Comparison of ENCODE assay signal across 8 cellular contexts in the genomic region with DNA sequence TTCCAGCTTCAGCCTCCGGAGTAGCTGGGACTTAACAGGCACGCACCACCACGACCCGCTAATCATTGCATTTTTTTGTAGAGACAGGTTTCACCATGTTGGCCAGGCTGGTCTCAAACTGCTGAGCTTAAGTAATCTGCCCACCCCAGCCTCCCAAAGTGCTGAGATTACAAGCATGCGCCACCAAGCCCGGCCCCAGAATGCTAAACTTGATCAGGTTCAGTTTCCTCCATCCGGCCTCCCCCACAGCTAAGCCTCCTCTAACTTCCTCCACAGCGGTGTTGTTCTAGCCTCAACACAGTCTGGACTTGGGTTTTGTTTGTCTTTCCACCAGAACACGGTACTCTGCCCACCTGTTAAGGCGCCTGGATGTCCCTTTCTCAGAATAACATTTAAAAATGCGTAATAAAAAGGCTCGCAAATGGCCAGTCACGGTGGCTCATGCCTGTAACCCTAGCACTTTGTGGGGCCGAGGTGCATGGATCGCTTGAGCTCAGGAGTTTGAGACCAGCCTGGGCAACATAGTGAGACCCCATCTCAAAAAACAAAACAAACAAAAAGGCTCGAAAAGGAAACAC. TPM values are rescaled to one million over a fixed set of nuclear protein-coding genes. Genes with fewer than 3 reads are reported as not detected.
DNase-seq lines count a peak whose midpoint lies in the region; ATAC-seq and TF ChIP-seq lines count a peak whose summit lies in the region.

No MANE protein-coding gene starts in this region.

- H3K4me3 Mint-ChIP-seq in activated T-helper 2 cell treated with anti-CD3 and anti-CD28 coated beads, Interferon-gamma antibody, Interleukin-2, Interleukin-4, amounts not matched to agents 10 μg/mL and 5 μg/mL and 100 μg/mL, durations not matched to agents 14 hours and 24 hours and 36 hours (ENCODE audit: low read depth) = peak overlapping the region; percentile 54
- peak overlapping the region; percentile 100 for H3K4me3 Mint-ChIP-seq in neural progenitor cell

- peak overlapping the region; percentile 93 for H3K9ac ChIP-seq in HUES64 (ENCODE audit: low read depth, low read length)
- no peak overlapping the region for H3K9ac ChIP-seq in neural progenitor cell

- H3K27ac Mint-ChIP-seq in activated T-helper 2 cell treated with anti-CD3 and anti-CD28 coated beads, Interferon-gamma antibody, Interleukin-2, Interleukin-4, amounts not matched to agents 10 μg/mL and 5 μg/mL and 100 μg/mL, durations not matched to agents 14 hours and 24 hours and 36 hours = peak overlapping the region; percentile 29
- no peak overlapping the region for H3K27ac Mint-ChIP-seq in neural progenitor cell

- H3K4me1 ChIP-seq in HUES64 (ENCODE audit: insufficient read depth, low read length) (peaks cover 22% of the 10 kb centered on the region), neural progenitor cell (peaks cover 42% of the 10 kb centered on the region)

- H3K4me3 ChIP-seq in HUES64 (ENCODE audit: low read length) = peak overlapping the region; percentile 97
- H3K4me3 ChIP-seq in neural progenitor cell = peak overlapping the region; percentile 71

- H3K27me3 Mint-ChIP-seq in activated T-helper 2 cell treated with anti-CD3 and anti-CD28 coated beads, Interferon-gamma antibody, Interleukin-2, Interleukin-4, amounts not matched to agents 10 μg/mL and 5 μg/mL and 100 μg/mL, durations not matched to agents 14 hours and 24 hours and 36 hours (ENCODE audit: low read depth) = no peaks in the 10 kb centered on the region
- peaks cover 6% of the 10 kb centered on the region for H3K27me3 Mint-ChIP-seq in neural progenitor cell (ENCODE audit: insufficient read depth, low read depth)

- H3K79me2 ChIP-seq in neural progenitor cell (ENCODE audit: low read depth) = peaks cover 71% of the 10 kb centered on the region

- H3K36me3 ChIP-seq in HUES64 (ENCODE audit: insufficient read depth, low read length) (peaks cover 26% of the 10 kb centered on the region), neural progenitor cell (no peaks in the 10 kb centered on the region)

- WGBS in HUES64 = 15% methylated on average over 15 of the region's 16 CpGs

- intact Hi-C loops in activated T-helper 2 cell treated with anti-CD3 and anti-CD28 coated beads, Interferon-gamma antibody, Interleukin-2, Interleukin-4, amounts not matched to agents 10 μg/mL and 5 μg/mL and 100 μg/mL, durations not matched to agents 14 hours and 24 hours and 36 hours (cut with micrococcal nuclease) = loop anchor here (5.0 to 10.0 kb wide), 2 partner anchors 98 to 281 kb away; a partner anchor contains a TSS

- H3K36me3 Mint-ChIP-seq in activated T-helper 2 cell treated with anti-CD3 and anti-CD28 coated beads, Interferon-gamma antibody, Interleukin-2, Interleukin-4, amounts not matched to agents 10 μg/mL and 5 μg/mL and 100 μg/mL, durations not matched to agents 14 hours and 24 hours and 36 hours (ENCODE audit: low read depth) = peaks cover 32% of the 10 kb centered on the region
- H3K36me3 Mint-ChIP-seq in neural progenitor cell = peaks cover 18% of the 10 kb centered on the region

- H3K4me2 ChIP-seq in neural progenitor cell = peak overlapping the region; percentile 98

- H3K9me3 ChIP-seq in HUES64 (ENCODE audit: insufficient read depth, low read depth, low read length) (no peaks in the 10 kb centered on the region), neural progenitor cell (ENCODE audit: low read depth) (no peaks in the 10 kb centered on the region)

- peaks cover 34% of the 10 kb centered on the region for H3F3A ChIP-seq in neural progenitor cell (ENCODE audit: low read depth)

- no peaks in the 10 kb centered on the region for H3K9me3 Mint-ChIP-seq in activated T-helper 2 cell treated with anti-CD3 and anti-CD28 coated beads, Interferon-gamma antibody, Interleukin-2, Interleukin-4, amounts not matched to agents 10 μg/mL and 5 μg/mL and 100 μg/mL, durations not matched to agents 14 hours and 24 hours and 36 hours
- no peaks in the 10 kb centered on the region for H3K9me3 Mint-ChIP-seq in neural progenitor cell

- no peaks in the 10 kb centered on the region for H3K27me3 ChIP-seq in HUES64 (ENCODE audit: insufficient read depth, low read length)
- H3K27me3 ChIP-seq in neural progenitor cell = no peaks in the 10 kb centered on the region

- DNase-seq in DMS 273 (lab: John Stamatoyannopoulos, UW; ENCODE audit: unreplicated experiment) (peak; percentile 34), DMS 273 treated with DMSO at 0.1 percent for 48 hours (lab: John Stamatoyannopoulos, UW) (no peak), neural progenitor cell (ENCODE audit: low spot score) (peak; percentile 28), H4 (ENCODE audit: low spot score) (no peak)
- DNase-seq in activated T-helper 2 cell treated with anti-CD3 and anti-CD28 coated beads, Interferon-gamma antibody, Interleukin-2, Interleukin-4, amounts not matched to agents 10 μg/mL and 5 μg/mL and 100 μg/mL, durations not matched to agents 14 hours and 24 hours and 36 hours (ENCODE audit: low spot score) = no peak

- H2AFZ ChIP-seq in neural progenitor cell (replicated peaks) = no peak overlapping the region

- no peak for TF ChIP-seq CTCF in neural progenitor cell (IDR thresholded peaks at IDR 0.05)

- H4K20me1 ChIP-seq in neural progenitor cell (ENCODE audit: low read depth) = peaks cover 69% of the 10 kb centered on the region

- no peak for ATAC-seq in HG02981 (IDR thresholded peaks at IDR 0.05; ENCODE audit: unreplicated experiment)
- ATAC-seq in HG03565 (IDR thresholded peaks at IDR 0.05; ENCODE audit: unreplicated experiment) = no peak

- peaks cover 36% of the 10 kb centered on the region for H3K4me1 Mint-ChIP-seq in activated T-helper 2 cell treated with anti-CD3 and anti-CD28 coated beads, Interferon-gamma antibody, Interleukin-2, Interleukin-4, amounts not matched to agents 10 μg/mL and 5 μg/mL and 100 μg/mL, durations not matched to agents 14 hours and 24 hours and 36 hours (ENCODE audit: low read depth)
- peaks cover 46% of the 10 kb centered on the region for H3K4me1 Mint-ChIP-seq in neural progenitor cell

- peak overlapping the region; percentile 92 for H3K27ac ChIP-seq in HUES64 (ENCODE audit: low read depth, low read length)
- H3K27ac ChIP-seq in neural progenitor cell = peak overlapping the region; percentile 40

RNA-seq across cellular contexts. Expression of a gene that starts 2.4 kb away (rescaled TPM):
- 263 TPM for polyA plus RNA-seq in HUES64 (2013, experiment 1 of 2)
- 259 TPM for polyA plus RNA-seq in HUES64 (2013, experiment 2 of 2)
- total RNA-seq in activated T-helper 2 cell treated with anti-CD3 and anti-CD28 coated beads, Interferon-gamma antibody, Interleukin-2, Interleukin-4, amounts not matched to agents 10 μg/mL and 5 μg/mL and 100 μg/mL, durations not matched to agents 14 hours and 24 hours and 36 hours = 194 and 197 TPM in 2 replicates
- 237 and 345 TPM in 2 replicates for total RNA-seq in neural progenitor cell (ENCODE audit: low replicate concordance)
- 234 and 256 TPM in 2 replicates for total RNA-seq in H4 (2014; rRNA removed; shearing (Covaris generic))

Comparison
In these comparisons a context has a peak if more than half of its experiments do, and no peak if none do; other contexts are left out.
1. DNase-seq: peak in DMS 273 (single experiment) and neural progenitor cell (single experiment); none in DMS 273 treated with DMSO at 0.1 percent for 48 hours (single experiment), activated T-helper 2 cell treated with anti-CD3 and anti-CD28 coated beads, Interferon-gamma antibody, Interleukin-2, Interleukin-4, amounts not matched to agents 10 μg/mL and 5 μg/mL and 100 μg/mL, durations not matched to agents 14 hours and 24 hours and 36 hours (single experiment) and H4 (single experiment).